8 cellular contexts compared by ENCODE assay signal in the genomic region with DNA sequence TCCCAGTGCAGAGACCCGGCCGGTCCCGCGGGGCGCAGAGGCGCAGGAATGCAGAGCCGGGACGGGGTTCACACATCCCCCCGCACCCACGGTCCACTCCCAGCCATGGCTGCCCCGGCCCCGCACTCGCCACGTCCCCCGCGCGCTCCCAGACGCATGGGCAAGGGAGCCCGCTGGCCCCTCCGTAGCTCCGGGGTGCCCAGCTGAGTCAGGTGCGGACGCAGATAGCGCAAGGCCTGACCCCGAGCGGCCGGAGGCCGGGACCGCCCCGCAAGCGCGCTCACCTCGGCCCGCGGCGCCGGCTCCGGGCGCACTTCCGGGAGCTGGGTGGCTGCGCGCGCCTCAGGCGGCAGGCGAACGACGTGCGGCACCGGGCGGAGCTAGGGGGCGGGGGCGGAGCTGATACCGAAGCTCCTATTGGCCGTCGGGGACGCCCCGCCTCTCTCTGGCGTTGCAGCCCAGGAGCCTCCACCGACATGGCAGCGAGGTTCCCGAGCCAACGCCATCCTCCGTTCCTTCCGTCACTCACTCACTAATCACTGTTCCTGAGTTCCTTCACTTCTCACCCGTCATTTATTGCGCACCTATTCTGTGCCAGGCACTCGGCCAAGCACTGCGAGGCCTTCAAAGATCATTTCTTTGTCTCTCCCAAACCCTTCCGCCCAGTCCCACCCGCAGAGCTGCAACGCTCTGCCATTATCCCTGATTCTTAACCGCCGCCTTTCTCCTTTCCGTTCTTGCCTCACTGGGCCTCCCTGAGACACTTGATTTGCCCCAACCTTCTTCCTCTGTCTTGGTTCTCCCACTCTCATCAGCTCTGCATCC. TPM values are rescaled to one million over a fixed set of nuclear protein-coding genes. Genes with fewer than 3 reads are reported as not detected.
A peak's percentile ranks its signal among the peaks of the same experiment; 100 is the strongest.
DNase-seq lines count a peak whose midpoint lies in the region; ATAC-seq, FAIRE-seq and TF ChIP-seq lines count a peak whose summit lies in the region.

A gene with protein sequence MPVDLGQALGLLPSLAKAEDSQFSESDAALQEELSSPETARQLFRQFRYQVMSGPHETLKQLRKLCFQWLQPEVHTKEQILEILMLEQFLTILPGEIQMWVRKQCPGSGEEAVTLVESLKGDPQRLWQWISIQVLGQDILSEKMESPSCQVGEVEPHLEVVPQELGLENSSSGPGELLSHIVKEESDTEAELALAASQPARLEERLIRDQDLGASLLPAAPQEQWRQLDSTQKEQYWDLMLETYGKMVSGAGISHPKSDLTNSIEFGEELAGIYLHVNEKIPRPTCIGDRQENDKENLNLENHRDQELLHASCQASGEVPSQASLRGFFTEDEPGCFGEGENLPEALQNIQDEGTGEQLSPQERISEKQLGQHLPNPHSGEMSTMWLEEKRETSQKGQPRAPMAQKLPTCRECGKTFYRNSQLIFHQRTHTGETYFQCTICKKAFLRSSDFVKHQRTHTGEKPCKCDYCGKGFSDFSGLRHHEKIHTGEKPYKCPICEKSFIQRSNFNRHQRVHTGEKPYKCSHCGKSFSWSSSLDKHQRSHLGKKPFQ (minus strand): TSS at position 329 of the 825 bp plus-strand sequence. CDS start 4,646 bp downstream, outside the sequence.

- no peaks in the 10 kb centered on the region for H3K36me3 ChIP-seq in prostate gland

- peak in 2 of 4 experiments; percentile 40 to 41 for TF ChIP-seq CTCF in prostate gland (IDR thresholded peaks at IDR 0.05)

- WGBS in prostate gland: 1% methylated on average over 42 of the region's 74 CpGs

- H3K4me1 ChIP-seq in prostate gland (replicated peaks): no peaks in the 10 kb centered on the region

- H3K27ac ChIP-seq in prostate gland: peak within 1 kb of the TSS; percentile 80 to 86

- FAIRE-seq in GM12892 (lab: Jason Lieb, UNC): peak; percentile 94

- intact Hi-C loops in left cardiac atrium (cut with DNase I) (no loop called here), prostate gland (cut with DNase I) (loop anchor here (2.0 to 10.0 kb wide), 2 partner anchors 23 to 1263 kb away; a partner anchor contains a TSS)

- peak within 1 kb of the TSS; percentile 86 to 91 for H3K4me3 ChIP-seq in prostate gland

- TF ChIP-seq POLR2A in GM12892 (IDR thresholded peaks at IDR 0.05; ENCODE audit: low read depth, low read length): peak; percentile 99
- peak; percentile 97 for TF ChIP-seq POLR2A in prostate gland (IDR thresholded peaks at IDR 0.05)

- no peaks in the 10 kb centered on the region for H3K27me3 ChIP-seq in prostate gland (replicated peaks; ENCODE audit: insufficient read depth)

- ATAC-seq in HG02798 (IDR thresholded peaks at IDR 0.05; ENCODE audit: poor library complexity, unreplicated experiment): peak; percentile 98
- peak; percentile 100 for ATAC-seq in left cardiac atrium

- H3K9me3 ChIP-seq in prostate gland: no peaks in the 10 kb centered on the region

- DNase-seq in GM12892 (ENCODE audit: insufficient read length) (peak; percentile 90), NCI-H1417 treated with DMSO at 0.1 percent for 48 hours (lab: John Stamatoyannopoulos, UW) (peak; percentile 29), T follicular helper cell (ENCODE audit: low read depth) (peak; percentile 92), amniotic epithelial cell (ENCODE audit: low read depth) (peak; percentile 90), left cardiac atrium (peak; percentile 99), prostate gland (ENCODE audit: low spot score) (peak; percentile 96), ureter (ENCODE audit: low spot score) (peak; percentile 97)

RNA-seq across cellular contexts. Expression of the gene that starts here (rescaled TPM):
- polyA plus RNA-seq in GM12892 (2012; ENCODE audit: missing spikeins): 10.2 TPM
- total RNA-seq in left cardiac atrium (1 to 10 TPM; 3.8 to 5.4 TPM), prostate gland (10 to 100 TPM; 11.8 to 13.3 TPM), ureter (10.4 TPM)

Comparison
In these comparisons a context has a peak if more than half of its experiments do, and no peak if none do; other contexts are left out.
1. Peak in every context shown above with its lines: DNase-seq, ATAC-seq, H3K4me3 ChIP-seq and H3K27ac ChIP-seq.
2. DNase-seq: peak in every context shown above with its lines; median percentile 99 in left cardiac atrium; 97 in ureter; 96 in prostate gland; 92 in T follicular helper cell; 90 in GM12892; 90 in amniotic epithelial cell; 29 in NCI-H1417 treated with DMSO at 0.1 percent for 48 hours.